Comparison of ENCODE assay signal across 11 cellular contexts in genomic region chr5:134055015-134055414, GRCh38.
"Had no signal": no experiment of that assay in that cellular context is flagged by ENCODE, and none has a peak within 500 bp of the region (broad histone marks: within the 10 kb centered on the region; RNA-seq: fewer than 3 reads in every experiment).

No MANE protein-coding gene starts in this region.

- H3K4me3 Mint-ChIP-seq: activated naive CD8-positive, alpha-beta T cell treated with anti-CD3 and anti-CD28 coated beads, Interleukin-2, amount 50 U/mL, for 24 hours; nephron had no signal

- H3K9me3 Mint-ChIP-seq: activated naive CD8-positive, alpha-beta T cell treated with anti-CD3 and anti-CD28 coated beads, Interleukin-2, amount 50 U/mL, for 24 hours; nephron had no signal

- H3K27me3 ChIP-seq: heart left ventricle had no signal

- DNase-seq: activated effector memory CD4-positive, alpha-beta T cell treated with Interleukin-2 at 50 U/mL for 16 hours; activated naive CD8-positive, alpha-beta T cell treated with anti-CD3 and anti-CD28 coated beads, Interleukin-2, amount 50 U/mL, for 24 hours; activated T-cell treated with anti-CD3 and anti-CD28 coated beads for 4 hours; caudate nucleus; effector CD8-positive, alpha-beta T cell; heart left ventricle; stimulated activated CD4-positive, alpha-beta T cell treated with anti-CD3 and anti-CD28 coated beads, Interleukin-4, amount 100 ng/mL, for 1 hour; stimulated activated CD8-positive, alpha-beta memory T cell treated with anti-CD3 and anti-CD28 coated beads, Interleukin-4, amount 100 ng/mL, for 48 hours; stimulated activated naive CD8-positive, alpha-beta T cell treated with anti-CD3 and anti-CD28 coated beads, Interleukin-15, Interleukin-2, amounts not matched to agents 100 U/mL and 50 U/mL, for 24 hours had no signal

- H3K9me3 ChIP-seq: heart left ventricle had no signal

- H3K27ac ChIP-seq: heart left ventricle had no signal

- ATAC-seq: activated naive CD8-positive, alpha-beta T cell treated with anti-CD3 and anti-CD28 coated beads, Interleukin-2, amount 50 U/mL, for 24 hours; heart left ventricle; stimulated activated naive CD8-positive, alpha-beta T cell treated with anti-CD3 and anti-CD28 coated beads, Interleukin-15, Interleukin-2, amounts not matched to agents 100 U/mL and 50 U/mL, for 24 hours had no signal

- H3K36me3 ChIP-seq: heart left ventricle had no signal

- H3K4me3 ChIP-seq: coronary artery, heart left ventricle had no signal

- H3K27me3 Mint-ChIP-seq: activated naive CD8-positive, alpha-beta T cell treated with anti-CD3 and anti-CD28 coated beads, Interleukin-2, amount 50 U/mL, for 24 hours had no signal
